8 cellular contexts compared by ENCODE assay signal in genomic region chr2:135530313-135531230, GRCh38. TPM values are rescaled to one million over a fixed set of nuclear protein-coding genes. Genes with fewer than 3 reads are reported as not detected.
DNase-seq lines count a peak whose midpoint lies in the region; ATAC-seq and TF ChIP-seq lines count a peak whose summit lies in the region.

ZRANB3 (minus strand) TSS chr2:135531218.

- ATAC-seq in GM19438 (IDR thresholded peaks at IDR 0.05; ENCODE audit: low read depth, unreplicated experiment) (peak; percentile 62), HG03565 (IDR thresholded peaks at IDR 0.05; ENCODE audit: unreplicated experiment) (peak; percentile 49), left lung (peak; percentile 87)

- intact Hi-C loops in left lung (cut with DNase I) = no loop called here

- peaks cover 0 to 4% of the 10 kb centered on the region in 2 donors for H3K36me3 ChIP-seq in left lung

- H3K27me3 ChIP-seq in left lung = no peaks in the 10 kb centered on the region

- no peak for TF ChIP-seq CTCF in left lung (IDR thresholded peaks at IDR 0.05)

- peak within 1 kb of the TSS; percentile 84 to 99 for H3K4me3 ChIP-seq in left lung

- DNase-seq in CD1c-positive myeloid dendritic cell (ENCODE audit: extremely low spot score) (peak; percentile 97), NCI-H748 treated with DMSO at 0.1 percent for 48 hours (lab: John Stamatoyannopoulos, UW) (peak; percentile 91), dedifferentiated amniotic fluid mesenchymal stem cell (ENCODE audit: extremely low spot score) (peak; percentile 98), left lung (peak; percentile 89 to 96)
- DNase-seq in activated CD4-positive, alpha-beta T cell treated with anti-CD3 and anti-CD28 coated beads, Interleukin-2, amount 50 U/mL, for 4 hours = peak; percentile 95
- DNase-seq in stimulated activated CD4-positive, alpha-beta T cell treated with anti-CD3 and anti-CD28 coated beads, Interleukin-2, amount 100 ng/mL, for 4 hours (ENCODE audit: low read depth) = peak; percentile 93

- H3K4me1 ChIP-seq in left lung = peaks cover 12 to 20% of the 10 kb centered on the region in 2 donors

- H3K27ac ChIP-seq in left lung = peak within 1 kb of the TSS; percentile 91 to 93

- H3K9me3 ChIP-seq in left lung = no peaks in the 10 kb centered on the region

RNA-seq across cellular contexts. Expression of gene ZRANB3, which starts in this region (rescaled TPM):
- 1 to 10 TPM; 3.5 to 6.3 TPM for total RNA-seq in left lung

Comparison
In these comparisons a context has a peak if more than half of its experiments do, and no peak if none do; other contexts are left out.
1. Peak in every context shown above with its lines: DNase-seq, ATAC-seq, H3K4me3 ChIP-seq and H3K27ac ChIP-seq.